9 cellular contexts compared by ENCODE assay signal in the genomic region with DNA sequence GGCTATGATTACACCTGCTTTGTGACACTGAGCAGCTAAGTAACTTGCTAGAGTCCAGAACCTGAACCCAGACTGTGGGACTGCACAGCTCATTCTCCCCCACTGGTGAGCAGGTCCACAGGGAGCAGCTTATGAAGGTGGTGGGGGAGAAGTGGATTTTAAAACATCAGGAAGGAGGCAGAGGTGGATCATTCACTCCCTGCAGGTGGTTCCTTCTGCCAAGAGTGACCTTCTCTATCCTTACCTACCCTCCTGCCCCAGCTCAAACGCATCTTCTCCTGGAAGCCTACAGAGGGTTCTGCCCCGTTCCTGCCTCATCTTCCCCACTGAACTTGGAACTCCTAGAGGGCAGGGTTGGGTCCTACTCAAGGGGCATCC. TPM values are rescaled to one million over a fixed set of nuclear protein-coding genes. Genes with fewer than 3 reads are reported as not detected.
DNase-seq lines count a peak whose midpoint lies in the region; ATAC-seq and TF ChIP-seq lines count a peak whose summit lies in the region.
"Had no signal": no experiment of that assay in that cellular context is flagged by ENCODE, and none has a peak within 500 bp of the region (broad histone marks: within the 10 kb centered on the region; RNA-seq: fewer than 3 reads in every experiment).

No MANE protein-coding gene starts in this region.

- peaks cover 7% of the 10 kb centered on the region for H3K36me3 ChIP-seq in H7 (replicated peaks; ENCODE audit: control insufficient read depth, insufficient read depth, low read length)
- peaks cover 23% of the 10 kb centered on the region for H3K36me3 ChIP-seq in WERI-Rb-1
- no peaks in the 10 kb centered on the region for H3K36me3 ChIP-seq in prostate gland

- peaks cover 7% of the 10 kb centered on the region for H3K4me1 ChIP-seq in prostate gland (replicated peaks)

- no peak for ATAC-seq in GM21576 (IDR thresholded peaks at IDR 0.05; ENCODE audit: unreplicated experiment)

- DNase-seq in H7, result no peak
- DNase-seq in WERI-Rb-1, result no peak
- DNase-seq in glutamatergic neuron, result no peak
- no peak for DNase-seq in prostate gland (ENCODE audit: low spot score)
- no peak for DNase-seq in GDM1 (lab: John Stamatoyannopoulos, UW)
- no peak for DNase-seq in cerebellar cortex (ENCODE audit: low spot score)
- no peak for DNase-seq in NCI-H1092 (lab: John Stamatoyannopoulos, UW)
- DNase-seq: amniotic stem cell had no signal

- no peak overlapping the region for H3K27ac Mint-ChIP-seq in glutamatergic neuron (ENCODE audit: unreplicated experiment)

- TF ChIP-seq CTCF in WERI-Rb-1 (IDR thresholded peaks at IDR 0.05; ENCODE audit: low read depth, low read length) (no peak), glutamatergic neuron (IDR thresholded peaks at IDR 0.05; ENCODE audit: partially characterized antibody, unreplicated experiment) (no peak), prostate gland (IDR thresholded peaks at IDR 0.05) (no peak)

- H3K27me3 ChIP-seq in H7 (ENCODE audit: control insufficient read depth, insufficient read depth, low read length), result no peaks in the 10 kb centered on the region; the same call in none of the 2 replicates
- no peaks in the 10 kb centered on the region for H3K27me3 ChIP-seq in WERI-Rb-1 (ENCODE audit: insufficient read depth, low read depth, severe bottlenecking)
- H3K27me3 ChIP-seq in prostate gland (replicated peaks; ENCODE audit: insufficient read depth), result no peaks in the 10 kb centered on the region

- 50% methylated on average over 2 of the region's 2 CpGs for WGBS in prostate gland

- intact Hi-C loops in prostate gland (cut with DNase I), result no loop called here

- H3K4me3 ChIP-seq in H7 (ENCODE audit: insufficient read depth, low read depth, low read length) (peak overlapping the region; percentile 70; the same call in 1 of the 2 replicates), WERI-Rb-1 (ENCODE audit: low read depth, low read length) (peak overlapping the region; percentile 69), prostate gland (peak overlapping the region; percentile 62 to 65)

- H3K9me3 ChIP-seq in WERI-Rb-1 (ENCODE audit: severe bottlenecking) (no peaks in the 10 kb centered on the region), prostate gland (no peaks in the 10 kb centered on the region)

- H3K4me3 Mint-ChIP-seq in glutamatergic neuron (ENCODE audit: unreplicated experiment), result peak overlapping the region; percentile 74

- peaks cover 5% of the 10 kb centered on the region for H3K27me3 Mint-ChIP-seq in glutamatergic neuron (ENCODE audit: unreplicated experiment)

- no peak for TF ChIP-seq POLR2A in prostate gland (IDR thresholded peaks at IDR 0.05)

- H3K9me3 Mint-ChIP-seq in glutamatergic neuron (ENCODE audit: unreplicated experiment), result no peaks in the 10 kb centered on the region

- H3K27ac ChIP-seq in WERI-Rb-1 (no peak overlapping the region), prostate gland (peak overlapping the region in 1 of 2 donors; percentile 31)

- H3K36me3 Mint-ChIP-seq in glutamatergic neuron (ENCODE audit: unreplicated experiment), result peaks cover 2% of the 10 kb centered on the region

- no peaks in the 10 kb centered on the region for H3K4me1 Mint-ChIP-seq in glutamatergic neuron (ENCODE audit: low read depth, unreplicated experiment)

RNA-seq across cellular contexts. Expression of a gene that starts 0.5 kb away (rescaled TPM):
- 5.8 and 8.4 TPM in 2 replicates for total RNA-seq in H7 (2014; rRNA removed; shearing (Covaris generic))
- total RNA-seq in glutamatergic neuron (ENCODE audit: unreplicated experiment), result 50.1 TPM
- 10 to 100 TPM in 1 of 2 donors, 1 to 10 TPM in 1; 6.8 to 13.4 TPM for total RNA-seq in prostate gland

RNA-seq across cellular contexts. Expression of a gene that starts 56.3 kb away (rescaled TPM):
- 0.14 and 1.4 TPM in 2 replicates for total RNA-seq in H7 (2014; rRNA removed; shearing (Covaris generic))
- total RNA-seq in glutamatergic neuron (ENCODE audit: unreplicated experiment), result not detected
- not detected for total RNA-seq in prostate gland
